In the genomic region with DNA sequence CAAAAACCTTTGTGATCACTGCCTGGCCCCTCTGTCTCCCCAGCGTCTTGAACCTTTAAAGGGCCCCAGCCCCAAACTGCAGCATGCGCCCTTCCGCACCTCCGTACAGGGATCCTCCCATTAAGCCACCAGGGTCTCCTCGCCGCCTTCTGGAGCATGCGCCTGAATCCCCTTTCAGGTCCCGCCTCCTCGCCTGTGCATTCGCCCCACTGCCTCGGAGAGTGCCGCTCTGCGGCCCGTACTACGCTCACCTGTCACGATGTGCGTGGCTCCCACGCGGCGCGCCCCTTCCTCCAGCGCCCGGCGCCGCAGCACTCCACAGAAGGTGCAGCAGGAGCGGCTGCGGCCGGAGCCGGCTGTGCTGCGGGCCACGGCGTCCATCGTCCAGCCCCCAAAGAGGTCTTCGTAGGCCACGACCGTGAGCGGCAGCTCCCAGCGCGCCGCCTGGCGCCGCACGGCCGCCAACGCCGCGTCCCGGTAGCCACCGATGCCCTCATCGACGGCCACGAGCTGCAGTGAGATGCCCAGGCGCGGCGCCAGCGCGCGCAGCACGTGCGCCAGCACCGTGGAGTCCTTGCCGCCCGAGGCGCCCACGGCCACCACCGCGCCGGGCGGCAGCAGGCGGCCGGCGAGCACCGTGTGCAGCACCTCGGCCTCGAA, we compare ENCODE assay signal across 25 cellular contexts. TPM values are rescaled to one million over a fixed set of nuclear protein-coding genes. Genes with fewer than 3 reads are reported as not detected.
"Had no signal": no experiment of that assay in that cellular context is flagged by ENCODE, and none has a peak within 500 bp of the region (broad histone marks: within the 10 kb centered on the region; RNA-seq: fewer than 3 reads in every experiment).

No MANE protein-coding gene starts in this region.

- H3K9me3 Mint-ChIP-seq: dendritic cell treated with granulocyte-macrophage colony-stimulating factor and Interleukin-4, amounts not matched to agents 40 ng/mL and 50 ng/mL, for 4 days; effector memory CD8-positive, alpha-beta T cell; immature natural killer cell; naive thymus-derived CD8-positive, alpha-beta T cell; stimulated activated naive B cell treated with anti-CD40 and anti-IgM and Interleukin-4, amounts not matched to agents 10 μg/mL and 1 μg/mL and 100 μg/mL, for 72 hours; stimulated activated naive CD8-positive, alpha-beta T cell treated with anti-CD3 and anti-CD28 coated beads, Interleukin-15, amount 100 ng/mL, for 72 hours had no signal

- H3K27ac Mint-ChIP-seq: dendritic cell treated with granulocyte-macrophage colony-stimulating factor and Interleukin-4, amounts not matched to agents 40 ng/mL and 50 ng/mL, for 4 days; progenitor cell of endocrine pancreas; stimulated activated naive B cell treated with anti-CD40 and anti-IgM and Interleukin-4, amounts not matched to agents 10 μg/mL and 1 μg/mL and 100 μg/mL, for 72 hours had no signal

- H3K4me3 Mint-ChIP-seq: dendritic cell treated with granulocyte-macrophage colony-stimulating factor and Interleukin-4, amounts not matched to agents 40 ng/mL and 50 ng/mL, for 4 days; effector memory CD8-positive, alpha-beta T cell; immature natural killer cell; stimulated activated naive B cell treated with anti-CD40 and anti-IgM and Interleukin-4, amounts not matched to agents 10 μg/mL and 1 μg/mL and 100 μg/mL, for 72 hours; stimulated activated naive CD8-positive, alpha-beta T cell treated with anti-CD3 and anti-CD28 coated beads, Interleukin-15, amount 100 ng/mL, for 72 hours had no signal

- H3K4me3 ChIP-seq: cardiac muscle cell, mucosa of descending colon, pancreas, right lobe of liver, thoracic aorta, transverse colon had no signal

- DNase-seq: effector memory CD8-positive, alpha-beta T cell; immature natural killer cell; left cardiac atrium; mammary epithelial cell; mucosa of descending colon; naive thymus-derived CD8-positive, alpha-beta T cell; pancreas; stimulated activated CD4-positive, alpha-beta T cell treated with anti-CD3 and anti-CD28 coated beads, Interleukin-1b, Interleukin-23, amount 100 ng/mL, for 48 hours; stimulated activated CD4-positive, alpha-beta T cell treated with anti-CD3 and anti-CD28 coated beads, Interleukin-4, amount 100 ng/mL, for 24 hours; stimulated activated naive B cell treated with anti-CD40 and anti-IgM and Interleukin-4, amounts not matched to agents 10 μg/mL and 1 μg/mL and 100 μg/mL, for 72 hours; stimulated activated naive CD8-positive, alpha-beta T cell treated with anti-CD3 and anti-CD28 coated beads, Interleukin-15, amount 100 ng/mL, for 72 hours; transverse colon had no signal

- H3K27me3 ChIP-seq: cardiac muscle cell, pancreas, right lobe of liver, transverse colon had no signal

- H3K27me3 Mint-ChIP-seq: dendritic cell treated with granulocyte-macrophage colony-stimulating factor and Interleukin-4, amounts not matched to agents 40 ng/mL and 50 ng/mL, for 4 days; effector memory CD8-positive, alpha-beta T cell; naive thymus-derived CD8-positive, alpha-beta T cell; progenitor cell of endocrine pancreas; stimulated activated naive B cell treated with anti-CD40 and anti-IgM and Interleukin-4, amounts not matched to agents 10 μg/mL and 1 μg/mL and 100 μg/mL, for 72 hours; stimulated activated naive CD8-positive, alpha-beta T cell treated with anti-CD3 and anti-CD28 coated beads, Interleukin-15, amount 100 ng/mL, for 72 hours had no signal

- H3K36me3 ChIP-seq: cardiac muscle cell, pancreas had no signal

- H3K27ac ChIP-seq: cardiac muscle cell, pancreas, right lobe of liver, thoracic aorta, transverse colon had no signal

- ATAC-seq: effector memory CD8-positive, alpha-beta T cell; left cardiac atrium; mucosa of descending colon; naive thymus-derived CD8-positive, alpha-beta T cell; pancreas; right lobe of liver; stimulated activated naive B cell treated with anti-CD40 and anti-IgM and Interleukin-4, amounts not matched to agents 10 μg/mL and 1 μg/mL and 100 μg/mL, for 72 hours; stimulated activated naive CD8-positive, alpha-beta T cell treated with anti-CD3 and anti-CD28 coated beads, Interleukin-15, amount 100 ng/mL, for 72 hours had no signal

- H3K9me3 ChIP-seq: mucosa of descending colon, pancreas, right lobe of liver, thoracic aorta, transverse colon had no signal

RNA-seq across cellular contexts. Expression of a gene that starts 20.8 kb away (rescaled TPM):
- total RNA-seq: cardiac muscle cell, endothelial cell of umbilical vein, glomerular endothelial cell, mammary epithelial cell, progenitor cell of endocrine pancreas had no signal
- polyA plus RNA-seq: cardiac muscle cell, endothelial cell of umbilical vein, keratinocyte, mammary epithelial cell, neural cell had no signal

RNA-seq across cellular contexts. Expression of a gene that starts 21.3 kb away (rescaled TPM):
- total RNA-seq: endothelial cell of umbilical vein, frontal cortex, glomerular endothelial cell, liver, subcutaneous adipose tissue, thoracic aorta, urinary bladder had no signal
- polyA plus RNA-seq: cardiac muscle cell; immature natural killer cell; naive thymus-derived CD8-positive, alpha-beta T cell; neural cell had no signal

RNA-seq across cellular contexts. Expression of a gene that starts 38.2 kb away (rescaled TPM):
- total RNA-seq: cardiac muscle cell; endothelial cell of umbilical vein; glomerular endothelial cell; mammary epithelial cell; naive thymus-derived CD8-positive, alpha-beta T cell; progenitor cell of endocrine pancreas had no signal
- polyA plus RNA-seq: cardiac muscle cell, endothelial cell of umbilical vein, keratinocyte, mammary epithelial cell, neural cell had no signal

RNA-seq across cellular contexts. Expression of a gene that starts 39.0 kb away (rescaled TPM):
- total RNA-seq: endothelial cell of umbilical vein; frontal cortex; glomerular endothelial cell; liver; naive thymus-derived CD8-positive, alpha-beta T cell; right lobe of liver; subcutaneous adipose tissue; thoracic aorta; urinary bladder had no signal
- polyA plus RNA-seq: cardiac muscle cell; endothelial cell of umbilical vein; immature natural killer cell; liver; naive thymus-derived CD8-positive, alpha-beta T cell; neural cell had no signal
